Comparison of ENCODE assay signal across 33 cellular contexts in the genomic region with DNA sequence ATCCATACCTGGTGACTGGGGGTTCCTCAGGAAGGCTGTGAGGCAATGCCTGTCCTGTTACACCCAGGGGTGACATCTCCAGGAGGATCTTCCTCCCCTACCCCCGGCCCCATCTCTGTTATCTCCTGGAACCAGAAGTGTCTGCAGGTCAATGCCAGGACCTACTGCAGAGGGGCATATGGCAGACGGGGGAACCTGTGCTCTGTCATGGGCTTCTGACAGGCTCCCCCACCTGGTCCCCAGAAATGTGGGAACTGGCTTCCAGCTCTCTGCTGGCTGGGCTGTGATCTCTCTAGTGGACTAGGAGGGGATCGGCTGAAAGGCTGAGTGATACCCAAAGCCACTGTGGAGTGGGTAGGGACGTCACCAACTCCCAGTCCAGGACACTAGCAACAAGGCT. TPM values are rescaled to one million over a fixed set of nuclear protein-coding genes. Genes with fewer than 3 reads are reported as not detected.
"Had no signal": no experiment of that assay in that cellular context is flagged by ENCODE, and none has a peak within 500 bp of the region (broad histone marks: within the 10 kb centered on the region; RNA-seq: fewer than 3 reads in every experiment).

No MANE protein-coding gene starts in this region.

- H3K4me3 Mint-ChIP-seq: activated B cell treated with CpG ODN at 0.5 μM for 24 hours; activated CD4-positive, alpha-beta memory T cell treated with anti-CD3 and anti-CD28 coated beads for 36 hours; activated CD4-positive, alpha-beta T cell treated with anti-CD3 and anti-CD28 coated beads, Interleukin-2, amount 10 ng/mL, durations not matched to agents 24 days and 14 days; activated CD8-positive, alpha-beta memory T cell treated with anti-CD3 and anti-CD28 coated beads, Interleukin-2, amount 10 ng/mL, durations not matched to agents 7 days and 5 days; activated CD8-positive, alpha-beta T cell treated with anti-CD3 and anti-CD28 coated beads, Interleukin-2, amount 10 ng/mL, durations not matched to agents 7 days and 5 days; activated naive CD4-positive, alpha-beta T cell treated with anti-CD3 and anti-CD28 coated beads, Interleukin-2, amount 10 ng/mL, durations not matched to agents 7 days and 5 days; activated naive CD8-positive, alpha-beta T cell treated with anti-CD3 and anti-CD28 coated beads, Interleukin-2, amount 10 ng/mL, durations not matched to agents 7 days and 5 days; activated T-helper 1 cell treated with anti-CD3 and anti-CD28 coated beads, Interleukin-12 subunit alpha, Interleukin-12 subunit beta, Interleukin-2, Interleukin-4 antibody, amounts not matched to agents 30 ng/mL and 10 ng/mL and 1 ng/mL, durations not matched to agents 14 hours and 24 hours and 36 hours; central memory CD8-positive, alpha-beta T cell; T-helper 17 cell; T-helper 2 cell treated with Interferon-gamma antibody and Interleukin-4, amounts not matched to agents 5 μg/mL and 100 μg/mL, for 36 hours had no signal

- H3K36me3 ChIP-seq: ascending aorta, brain microvascular endothelial cell, colonic mucosa, gastrocnemius medialis, heart right ventricle, WERI-Rb-1 had no signal

- H3K36me3 Mint-ChIP-seq: activated CD4-positive, alpha-beta memory T cell treated with anti-CD3 and anti-CD28 coated beads for 36 hours; activated CD8-positive, alpha-beta memory T cell treated with anti-CD3 and anti-CD28 coated beads, Interleukin-2, amount 10 ng/mL, durations not matched to agents 7 days and 5 days; activated naive CD4-positive, alpha-beta T cell treated with anti-CD3 and anti-CD28 coated beads, Interleukin-2, amount 10 ng/mL, durations not matched to agents 7 days and 5 days; activated naive CD4-positive, alpha-beta T cell treated with anti-CD3 and anti-CD28 coated beads, Interleukin-2, amount 50 U/mL, for 72 hours; activated naive CD8-positive, alpha-beta T cell treated with anti-CD3 and anti-CD28 coated beads, Interleukin-2, amount 10 ng/mL, durations not matched to agents 7 days and 5 days had no signal

- H3K27ac Mint-ChIP-seq: activated B cell treated with CpG ODN at 0.5 μM for 24 hours; activated CD4-positive, alpha-beta memory T cell treated with anti-CD3 and anti-CD28 coated beads for 36 hours; activated CD4-positive, alpha-beta T cell treated with anti-CD3 and anti-CD28 coated beads, Interleukin-2, amount 10 ng/mL, durations not matched to agents 24 days and 14 days; activated CD8-positive, alpha-beta memory T cell treated with anti-CD3 and anti-CD28 coated beads, Interleukin-2, amount 10 ng/mL, durations not matched to agents 7 days and 5 days; activated CD8-positive, alpha-beta T cell treated with anti-CD3 and anti-CD28 coated beads, Interleukin-2, amount 10 ng/mL, durations not matched to agents 7 days and 5 days; activated naive CD4-positive, alpha-beta T cell treated with anti-CD3 and anti-CD28 coated beads, Interleukin-2, amount 10 ng/mL, durations not matched to agents 7 days and 5 days; activated naive CD4-positive, alpha-beta T cell treated with anti-CD3 and anti-CD28 coated beads, Interleukin-2, amount 50 U/mL, for 72 hours; activated naive CD8-positive, alpha-beta T cell treated with anti-CD3 and anti-CD28 coated beads, Interleukin-2, amount 10 ng/mL, durations not matched to agents 7 days and 5 days; activated T-helper 1 cell treated with anti-CD3 and anti-CD28 coated beads, Interleukin-12 subunit alpha, Interleukin-12 subunit beta, Interleukin-2, Interleukin-4 antibody, amounts not matched to agents 30 ng/mL and 10 ng/mL and 1 ng/mL, durations not matched to agents 14 hours and 24 hours and 36 hours; activated T-helper 2 cell treated with anti-CD3 and anti-CD28 coated beads, Interferon-gamma antibody, Interleukin-2, Interleukin-4, amounts not matched to agents 10 μg/mL and 5 μg/mL and 100 μg/mL, durations not matched to agents 14 hours and 24 hours and 36 hours; T-helper 17 cell; T-helper 2 cell treated with Interferon-gamma antibody and Interleukin-4, amounts not matched to agents 5 μg/mL and 100 μg/mL, for 36 hours had no signal

- H3K4me3 ChIP-seq: ascending aorta, colonic mucosa, gastrocnemius medialis, heart right ventricle had no signal

- H3K27me3 ChIP-seq: ascending aorta, brain microvascular endothelial cell, colonic mucosa, gastrocnemius medialis, heart right ventricle had no signal

- H3K9me3 Mint-ChIP-seq: activated B cell treated with CpG ODN at 0.5 μM for 24 hours; activated CD4-positive, alpha-beta memory T cell treated with anti-CD3 and anti-CD28 coated beads for 36 hours; activated CD4-positive, alpha-beta T cell treated with anti-CD3 and anti-CD28 coated beads, Interleukin-2, amount 10 ng/mL, durations not matched to agents 24 days and 14 days; activated naive CD4-positive, alpha-beta T cell treated with anti-CD3 and anti-CD28 coated beads, Interleukin-2, amount 10 ng/mL, durations not matched to agents 7 days and 5 days; activated naive CD4-positive, alpha-beta T cell treated with anti-CD3 and anti-CD28 coated beads, Interleukin-2, amount 50 U/mL, for 72 hours; activated naive CD8-positive, alpha-beta T cell treated with anti-CD3 and anti-CD28 coated beads, Interleukin-2, amount 10 ng/mL, durations not matched to agents 7 days and 5 days; activated T-helper 1 cell treated with anti-CD3 and anti-CD28 coated beads, Interleukin-12 subunit alpha, Interleukin-12 subunit beta, Interleukin-2, Interleukin-4 antibody, amounts not matched to agents 30 ng/mL and 10 ng/mL and 1 ng/mL, durations not matched to agents 14 hours and 24 hours and 36 hours; activated T-helper 2 cell treated with anti-CD3 and anti-CD28 coated beads, Interferon-gamma antibody, Interleukin-2, Interleukin-4, amounts not matched to agents 10 μg/mL and 5 μg/mL and 100 μg/mL, durations not matched to agents 14 hours and 24 hours and 36 hours; central memory CD8-positive, alpha-beta T cell; T-helper 2 cell treated with Interferon-gamma antibody and Interleukin-4, amounts not matched to agents 5 μg/mL and 100 μg/mL, for 36 hours had no signal

- DNase-seq: activated B cell treated with CpG ODN at 0.5 μM for 24 hours; activated CD4-positive, alpha-beta memory T cell treated with anti-CD3 and anti-CD28 coated beads for 36 hours; activated CD4-positive, alpha-beta T cell treated with anti-CD3 and anti-CD28 coated beads, Interleukin-2, amount 10 ng/mL, durations not matched to agents 24 days and 14 days; activated CD8-positive, alpha-beta memory T cell treated with anti-CD3 and anti-CD28 coated beads, Interleukin-2, amount 10 ng/mL, durations not matched to agents 7 days and 5 days; activated CD8-positive, alpha-beta memory T cell treated with anti-CD3 and anti-CD28 coated beads, Interleukin-2, amount 50 U/mL, for 4 hours; activated CD8-positive, alpha-beta T cell treated with anti-CD3 and anti-CD28 coated beads, Interleukin-2, amount 10 ng/mL, durations not matched to agents 7 days and 5 days; activated gamma-delta T cell; activated naive CD4-positive, alpha-beta T cell; activated naive CD4-positive, alpha-beta T cell treated with anti-CD3 and anti-CD28 coated beads, Interleukin-2, amount 10 ng/mL, durations not matched to agents 7 days and 5 days; activated naive CD8-positive, alpha-beta T cell treated with anti-CD3 and anti-CD28 coated beads, Interleukin-2, amount 10 ng/mL, durations not matched to agents 7 days and 5 days; activated T-cell treated with anti-CD3 and anti-CD28 coated beads, Interleukin-2, amount 50 U/mL, for 1 hour; activated T-cell treated with anti-CD3 and anti-CD28 coated beads, Interleukin-2, amount 50 U/mL, for 48 hours; brain microvascular endothelial cell; colonic mucosa; effector CD8-positive, alpha-beta T cell; foreskin fibroblast; gastrocnemius medialis; heart right ventricle; T-helper 1 cell; T-helper 17 cell; T1000; WERI-Rb-1 had no signal

- H3K9me3 ChIP-seq: ascending aorta, colonic mucosa, gastrocnemius medialis, heart right ventricle had no signal

- H3K27ac ChIP-seq: ascending aorta, brain microvascular endothelial cell, colonic mucosa, epithelial cell of prostate, gastrocnemius medialis, heart right ventricle, WERI-Rb-1 had no signal

- H3K4me1 ChIP-seq: ascending aorta, colonic mucosa had no signal

- H3K4me1 Mint-ChIP-seq: activated B cell treated with CpG ODN at 0.5 μM for 24 hours; activated CD4-positive, alpha-beta T cell treated with anti-CD3 and anti-CD28 coated beads, Interleukin-2, amount 10 ng/mL, durations not matched to agents 24 days and 14 days; activated CD8-positive, alpha-beta memory T cell treated with anti-CD3 and anti-CD28 coated beads, Interleukin-2, amount 10 ng/mL, durations not matched to agents 7 days and 5 days; activated naive CD4-positive, alpha-beta T cell treated with anti-CD3 and anti-CD28 coated beads, Interleukin-2, amount 10 ng/mL, durations not matched to agents 7 days and 5 days; activated naive CD8-positive, alpha-beta T cell treated with anti-CD3 and anti-CD28 coated beads, Interleukin-2, amount 10 ng/mL, durations not matched to agents 7 days and 5 days; central memory CD8-positive, alpha-beta T cell had no signal

- ATAC-seq: activated CD4-positive, CD25-positive, alpha-beta regulatory T cell treated with anti-CD3 and anti-CD28 coated beads, Interleukin-2, amount 50 U/mL, for 24 hours; activated CD8-positive, alpha-beta memory T cell treated with anti-CD3 and anti-CD28 coated beads, Interleukin-2, amount 10 ng/mL, durations not matched to agents 7 days and 5 days; activated CD8-positive, alpha-beta T cell treated with anti-CD3 and anti-CD28 coated beads, Interleukin-2, amount 10 ng/mL, durations not matched to agents 7 days and 5 days; activated naive CD4-positive, alpha-beta T cell treated with anti-CD3 and anti-CD28 coated beads, Interleukin-2, amount 50 U/mL, for 72 hours; gastrocnemius medialis; T-helper 17 cell had no signal

RNA-seq across cellular contexts. Expression of a gene that starts 21.0 kb away (rescaled TPM):
- total RNA-seq: activated CD4-positive, alpha-beta memory T cell treated with anti-CD3 and anti-CD28 coated beads for 36 hours; activated CD4-positive, alpha-beta T cell treated with anti-CD3 and anti-CD28 coated beads, Interleukin-2, amount 10 ng/mL, durations not matched to agents 24 days and 14 days; activated CD8-positive, alpha-beta memory T cell treated with anti-CD3 and anti-CD28 coated beads for 36 hours; activated CD8-positive, alpha-beta memory T cell treated with anti-CD3 and anti-CD28 coated beads, Interleukin-2, amount 10 ng/mL, durations not matched to agents 7 days and 5 days; activated CD8-positive, alpha-beta T cell treated with anti-CD3 and anti-CD28 coated beads, Interleukin-2, amount 10 ng/mL, durations not matched to agents 7 days and 5 days; activated naive CD4-positive, alpha-beta T cell treated with anti-CD3 and anti-CD28 coated beads, Interleukin-2, amount 50 U/mL, for 72 hours; activated naive CD8-positive, alpha-beta T cell treated with anti-CD3 and anti-CD28 coated beads, Interleukin-2, amount 10 ng/mL, durations not matched to agents 7 days and 5 days; activated T-helper 1 cell treated with anti-CD3 and anti-CD28 coated beads, Interleukin-12 subunit alpha, Interleukin-12 subunit beta, Interleukin-2, Interleukin-4 antibody, amounts not matched to agents 30 ng/mL and 10 ng/mL and 1 ng/mL, durations not matched to agents 14 hours and 24 hours and 36 hours; activated T-helper 2 cell treated with anti-CD3 and anti-CD28 coated beads, Interferon-gamma antibody, Interleukin-2, Interleukin-4, amounts not matched to agents 10 μg/mL and 5 μg/mL and 100 μg/mL, durations not matched to agents 14 hours and 24 hours and 36 hours; endothelial cell of umbilical vein; glomerular endothelial cell had no signal
